26 cellular contexts compared by ENCODE assay signal in the genomic region with DNA sequence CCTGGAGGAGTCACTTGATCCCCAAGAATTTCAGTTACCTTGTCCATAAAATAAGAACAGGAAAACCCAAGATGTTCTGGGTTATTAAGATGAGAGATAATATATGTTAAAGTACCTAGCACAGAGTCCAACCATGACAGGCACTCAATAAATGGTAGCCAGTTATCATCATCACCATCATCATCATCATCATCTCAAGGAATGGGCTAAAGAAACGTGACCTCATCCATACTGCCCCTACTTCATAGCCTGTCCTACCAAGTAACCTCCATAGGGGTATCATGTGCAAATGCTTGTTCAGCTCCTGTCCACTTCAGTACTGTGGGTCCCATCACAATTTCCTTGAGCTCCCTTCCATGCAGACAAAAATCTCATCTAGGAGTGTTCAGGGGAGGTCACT. TPM values are rescaled to one million over a fixed set of nuclear protein-coding genes. Genes with fewer than 3 reads are reported as not detected.
A peak's percentile ranks its signal among the peaks of the same experiment; 100 is the strongest.
DNase-seq lines count a peak whose midpoint lies in the region; ATAC-seq, FAIRE-seq and TF ChIP-seq lines count a peak whose summit lies in the region.
"Had no signal": no experiment of that assay in that cellular context is flagged by ENCODE, and none has a peak within 500 bp of the region (broad histone marks: within the 10 kb centered on the region; RNA-seq: fewer than 3 reads in every experiment).

No MANE protein-coding gene starts in this region.

- no peak for TF ChIP-seq POLR2A in H1 (IDR thresholded peaks at IDR 0.05; ENCODE audit: control extremely low read depth in 1 of 2, low read depth in 2 of 2, low read length in 2 of 2)

- no peak overlapping the region for H2BK120ac ChIP-seq in H1 (replicated peaks; ENCODE audit: low read depth, low read length)

- H3K79me2 ChIP-seq in H1 (ENCODE audit: control insufficient read depth in 1 of 2, insufficient read depth in 2 of 2, low read length in 2 of 2), result peaks cover 34 to 77% of the 10 kb centered on the region in 2 experiments

- no peak overlapping the region for H3K56ac ChIP-seq in H1 (replicated peaks; ENCODE audit: insufficient read length, low read depth, low read length)

- H2BK20ac ChIP-seq in H1 (ENCODE audit: low read length), result no peak overlapping the region

- H3K36me3 ChIP-seq in Caco-2 (ENCODE audit: control insufficient read depth, insufficient read depth, low read length) (0 out of 2 replicates have a peak, but pooled peaks cover 2% of the 10 kb centered on the region), HEK293 (ENCODE audit: control insufficient read depth in 2 of 2, insufficient read depth in 1 of 2, low read length in 2 of 2) (no peaks in the 10 kb centered on the region; a peak in 1 of 3 replicates), H1 (ENCODE audit: control insufficient read depth in 2 of 4, insufficient read depth in 4 of 4, low read length in 3 of 4) (peaks cover 0 to 39% (median 6%) of the 10 kb centered on the region in 4 experiments; a peak in 3 of 8 replicates)
- H3K36me3 ChIP-seq: BE2C, BLaER1 had no signal

- no peak for TF ChIP-seq RAD21 in H1 (IDR thresholded peaks at IDR 0.05 in 1 of 2, conservative IDR thresholded peaks at IDR 0.05 in 1 of 2; ENCODE audit: low read depth in 2 of 2, low read length in 2 of 2)

- no peak overlapping the region for H2AK5ac ChIP-seq in H1 (ENCODE audit: low read depth, low read length)

- POLR2A ChIA-PET in Caco-2 (lab: Charles Lee), result no interaction called here
- POLR2A ChIA-PET in HEK293 (lab: Yijun Ruan, JAX), result no interaction called here
- POLR2A ChIA-PET in H1 (lab: Charles Lee; ENCODE audit: partially characterized antibody), result interaction anchor here (0.8 to 4.9 kb wide), 4 partner anchors 9 to 38 kb away, joined by 3 to 42 read pairs (median 4); no protein-coding TSS in a partner anchor

- no peak overlapping the region for H2AFZ ChIP-seq in H1 (ENCODE audit: low read length)

- H3K18ac ChIP-seq in H1 (ENCODE audit: extremely low read depth, low read length), result peak overlapping the region; percentile 24; the same call in 1 of the 2 replicates

- peaks cover 18 to 35% of the 10 kb centered on the region in 2 experiments for H4K20me1 ChIP-seq in H1 (replicated peaks in 1 of 2; ENCODE audit: control insufficient read depth in 1 of 2, insufficient read depth in 2 of 2, low read length in 2 of 2)
- H4K20me1 ChIP-seq: BLaER1 had no signal

- WGBS in H1 (ENCODE audit: extremely low coverage in 1 of 2, insufficient coverage in 1 of 2, insufficient read length in 1 of 2, insufficient replicate concordance in 2 of 2, low coverage in 1 of 2, low lambda C conversion rate in 2 of 2, missing lambda C conversion rate in 1 of 2), 2 experiments, result 75% methylated on average over 1 of the region's 1 CpG; no CpG with 5 or more reads in 1 of the 2 experiments

- peak overlapping the region; percentile 49 for H3K4ac ChIP-seq in H1 (replicated peaks; ENCODE audit: insufficient read length, low read depth, low read length)

- peak overlapping the region in 1 of 2 experiments; percentile 18; a peak in 1 of 4 replicates for H3K4me2 ChIP-seq in H1 (ENCODE audit: insufficient read depth in 1 of 2, low read depth in 2 of 2, low read length in 2 of 2)
- H3K4me2 ChIP-seq: BLaER1 had no signal

- H4K91ac ChIP-seq in H1 (replicated peaks; ENCODE audit: insufficient read length, low read length), result no peak overlapping the region

- H3K4me1 ChIP-seq in Caco-2 (peaks cover 41% of the 10 kb centered on the region), HEK293 (ENCODE audit: control insufficient read depth, insufficient read depth, low read length) (peaks cover 12% of the 10 kb centered on the region), H1 (replicated peaks in 1 of 4; ENCODE audit: control insufficient read depth in 3 of 4, insufficient read depth in 4 of 4, low read length in 3 of 4) (peaks cover 21 to 41% (median 23%) of the 10 kb centered on the region in 4 experiments)
- H3K4me1 ChIP-seq: BE2C, BLaER1 had no signal

- peaks cover 94% of the 10 kb centered on the region for H3K36me3 Mint-ChIP-seq in Caco-2 (ENCODE audit: insufficient read depth, unreplicated experiment)
- H3K36me3 Mint-ChIP-seq: CD14-positive monocyte; CD4-positive, alpha-beta memory T cell; CD4-positive, CD25-positive, alpha-beta regulatory T cell; CD8-positive, alpha-beta memory T cell had no signal

- no peak for TF ChIP-seq CTCF in Caco-2 (IDR thresholded peaks at IDR 0.05; ENCODE audit: insufficient read depth in 1 of 2, low read depth in 1 of 2, low read length in 1 of 2, severe bottlenecking in 1 of 2, unreplicated experiment in 1 of 2)
- no peak for TF ChIP-seq CTCF in HEK293 (tag by site-specific recombination; IDR thresholded peaks at IDR 0.05)
- TF ChIP-seq CTCF in H1 (IDR thresholded peaks at IDR 0.05; ENCODE audit: control extremely low read depth in 1 of 3, insufficient read depth in 1 of 3, low read depth in 1 of 3, low read length in 3 of 3), result no peak

- no TSS peak for BruUV-seq in Caco-2 (replicated peaks; lab: Mats Ljungman, UMichigan)

- H3K23me2 ChIP-seq in H1 (ENCODE audit: low read depth, low read length), result peaks cover 7% of the 10 kb centered on the region; the same call in 1 of the 2 replicates

- H2BK12ac ChIP-seq in H1 (ENCODE audit: low read depth, low read length), result no peak overlapping the region

- H3K14ac ChIP-seq in H1 (ENCODE audit: insufficient read length), result no peak overlapping the region

- no peak overlapping the region for H3K4me3 Mint-ChIP-seq in Caco-2 (ENCODE audit: unreplicated experiment)
- H3K4me3 Mint-ChIP-seq: CD14-positive monocyte; CD4-positive, alpha-beta memory T cell; CD4-positive, CD25-positive, alpha-beta regulatory T cell; CD8-positive, alpha-beta memory T cell had no signal

- H3K9me3 ChIP-seq in Caco-2, result no peaks in the 10 kb centered on the region
- no peaks in the 10 kb centered on the region for H3K9me3 ChIP-seq in HEK293 (ENCODE audit: control insufficient read depth, insufficient read depth, low read depth, low read length)
- no peaks in the 10 kb centered on the region for H3K9me3 ChIP-seq in H1 (ENCODE audit: insufficient read depth in 2 of 2, low read depth in 1 of 2, low read length in 1 of 2)
- H3K9me3 ChIP-seq: BE2C, BLaER1 had no signal

- peaks cover 21% of the 10 kb centered on the region for H3K4me1 Mint-ChIP-seq in Caco-2 (ENCODE audit: low read depth, unreplicated experiment)
- H3K4me1 Mint-ChIP-seq: CD14-positive monocyte; CD4-positive, alpha-beta memory T cell; CD4-positive, CD25-positive, alpha-beta regulatory T cell had no signal

- no peak for ATAC-seq in GM19328 (IDR thresholded peaks at IDR 0.05; ENCODE audit: unreplicated experiment)
- ATAC-seq: GM12878 had no signal

- no peaks in the 10 kb centered on the region for H3K27me3 Mint-ChIP-seq in Caco-2 (ENCODE audit: insufficient read depth, unreplicated experiment)
- H3K27me3 Mint-ChIP-seq: CD4-positive, CD25-positive, alpha-beta regulatory T cell had no signal

- intact Hi-C loops in Caco-2 (cut with micrococcal nuclease; ENCODE audit: unreplicated experiment), result no loop called here

- no peak for TF ChIP-seq EP300 in H1 (IDR thresholded peaks at IDR 0.05; ENCODE audit: borderline replicate concordance in 1 of 2, low read depth in 2 of 2, low read length in 2 of 2)

- CTCF ChIA-PET in Caco-2 (lab: Charles Lee) (no interaction called here), HEK293 (lab: Yijun Ruan, JAX) (no interaction called here), H1 (lab: Charles Lee; ENCODE audit: partially characterized antibody) (interaction anchor here (1.1 kb wide), 1 partner anchor 9 kb away, joined by 4 read pairs; no protein-coding TSS in a partner anchor)

- H3K27ac Mint-ChIP-seq in Caco-2 (ENCODE audit: unreplicated experiment), result peak overlapping the region; percentile 7
- H3K27ac Mint-ChIP-seq: CD14-positive monocyte; CD4-positive, alpha-beta memory T cell; CD4-positive, CD25-positive, alpha-beta regulatory T cell; CD8-positive, alpha-beta memory T cell had no signal

- H3K27me3 ChIP-seq in Caco-2 (replicated peaks; ENCODE audit: control insufficient read depth, insufficient read depth, low read length) (no peaks in the 10 kb centered on the region), H1 (replicated peaks in 1 of 4; ENCODE audit: control insufficient read depth in 3 of 4, extremely low read depth in 1 of 4, insufficient read depth in 3 of 4, low read length in 3 of 4) (no peaks in the 10 kb centered on the region)
- H3K27me3 ChIP-seq: BE2C, BLaER1 had no signal

- no peak overlapping the region for H4K5ac ChIP-seq in H1 (ENCODE audit: insufficient read length, low read depth, low read length)

- no peak overlapping the region for H3K9ac ChIP-seq in H1 (replicated peaks in 1 of 4; ENCODE audit: extremely low read depth in 1 of 4, low read depth in 3 of 4, low read length in 3 of 4)
- H3K9ac ChIP-seq: BLaER1 had no signal

- no peak overlapping the region for H4K8ac ChIP-seq in H1 (ENCODE audit: extremely low read depth, insufficient read depth, low read length)

- H3K9me3 Mint-ChIP-seq in Caco-2 (ENCODE audit: unreplicated experiment), result peaks cover 12% of the 10 kb centered on the region

- H2BK15ac ChIP-seq in H1 (ENCODE audit: low read length), result no peak overlapping the region

- H3K27ac ChIP-seq in HEK293 (ENCODE audit: extremely low read depth, low read depth, low read length) (no peak overlapping the region), H1 (ENCODE audit: low read depth, low read length) (no peak overlapping the region)
- H3K27ac ChIP-seq: BLaER1 had no signal

- H3K23ac ChIP-seq in H1 (ENCODE audit: insufficient read length), result no peak overlapping the region

- FAIRE-seq in H1 (lab: Jason Lieb, UNC), result no peak
- FAIRE-seq: A204.1, D721Med, GM12878, GM12892, GM18507 had no signal

- DNase-seq in Caco-2 (no peak), H1 (ENCODE audit: low read depth in 1 of 2, low spot score in 2 of 2) (no peak), DMS53 (lab: John Stamatoyannopoulos, UW) (no peak)
- DNase-seq: 8988T; ACHN; BE2C; C1 segment of cervical spinal cord; Calu3; CD4-positive, alpha-beta memory T cell; CD4-positive, CD25-positive, alpha-beta regulatory T cell; CD8-positive, alpha-beta memory T cell; COR-L47; DMS79; DND-41; EL; GDM1 had no signal

- H3K79me1 ChIP-seq in H1 (ENCODE audit: low read depth, low read length), result peaks cover 10% of the 10 kb centered on the region

- no peak overlapping the region for H3K4me3 ChIP-seq in Caco-2 (ENCODE audit: low read depth, low read length)
- no peak overlapping the region for H3K4me3 ChIP-seq in HEK293 (ENCODE audit: low read depth, low read length)
- no peak overlapping the region for H3K4me3 ChIP-seq in H1 (ENCODE audit: extremely low read depth in 1 of 4, insufficient read depth in 2 of 4, low read depth in 3 of 4, low read length in 4 of 4)
- H3K4me3 ChIP-seq: BLaER1, GM12878 had no signal

- no peak overlapping the region for H2BK5ac ChIP-seq in H1 (ENCODE audit: low read depth, low read length)

RNA-seq across cellular contexts. Expression of gene FGFR2, which starts 14.4 kb away (rescaled TPM):
- total RNA-seq in Caco-2 (2022), result 266 and 286 TPM in 2 replicates
- 81.2 and 81.6 TPM in 2 replicates for total RNA-seq in H1 (2021; fragmentation: NEBNext Ultra II Directional; extraction: Animal tissue kit (Norgen Biotek cat#: 25700))
- polyA plus RNA-seq in H1 (2011; rRNA removed), result 50.2 and 50.3 TPM in 2 replicates
- polyA plus RNA-seq in H1 (2011; cell fraction: cytosol; rRNA removed), result 69.6 TPM
- 128 TPM for polyA plus RNA-seq in H1 (2011; cell fraction: nucleus; rRNA removed)
- 53.5 to 65.1 TPM (median 58.9 TPM) in 4 replicates for polyA plus RNA-seq in H1 (2012, experiment 1 of 2)
- polyA plus RNA-seq in H1 (2012, experiment 2 of 2), result 15.2 TPM
- polyA plus RNA-seq in H1 (2013, experiment 1 of 2), result 55.3 TPM
- 59.0 TPM for polyA plus RNA-seq in H1 (2013, experiment 2 of 2)
- 126 and 168 TPM in 2 replicates for polyA minus RNA-seq in H1 (2011; rRNA and poly(A)+ RNA removed)
- polyA minus RNA-seq in H1 (2011; cell fraction: cytosol; rRNA and poly(A)+ RNA removed), result 103 TPM
- polyA minus RNA-seq in H1 (2011; cell fraction: nucleus; rRNA and poly(A)+ RNA removed), result 190 TPM
- polyA plus RNA-seq: AG04450, CD14-positive monocyte had no signal
